In the genomic region with DNA sequence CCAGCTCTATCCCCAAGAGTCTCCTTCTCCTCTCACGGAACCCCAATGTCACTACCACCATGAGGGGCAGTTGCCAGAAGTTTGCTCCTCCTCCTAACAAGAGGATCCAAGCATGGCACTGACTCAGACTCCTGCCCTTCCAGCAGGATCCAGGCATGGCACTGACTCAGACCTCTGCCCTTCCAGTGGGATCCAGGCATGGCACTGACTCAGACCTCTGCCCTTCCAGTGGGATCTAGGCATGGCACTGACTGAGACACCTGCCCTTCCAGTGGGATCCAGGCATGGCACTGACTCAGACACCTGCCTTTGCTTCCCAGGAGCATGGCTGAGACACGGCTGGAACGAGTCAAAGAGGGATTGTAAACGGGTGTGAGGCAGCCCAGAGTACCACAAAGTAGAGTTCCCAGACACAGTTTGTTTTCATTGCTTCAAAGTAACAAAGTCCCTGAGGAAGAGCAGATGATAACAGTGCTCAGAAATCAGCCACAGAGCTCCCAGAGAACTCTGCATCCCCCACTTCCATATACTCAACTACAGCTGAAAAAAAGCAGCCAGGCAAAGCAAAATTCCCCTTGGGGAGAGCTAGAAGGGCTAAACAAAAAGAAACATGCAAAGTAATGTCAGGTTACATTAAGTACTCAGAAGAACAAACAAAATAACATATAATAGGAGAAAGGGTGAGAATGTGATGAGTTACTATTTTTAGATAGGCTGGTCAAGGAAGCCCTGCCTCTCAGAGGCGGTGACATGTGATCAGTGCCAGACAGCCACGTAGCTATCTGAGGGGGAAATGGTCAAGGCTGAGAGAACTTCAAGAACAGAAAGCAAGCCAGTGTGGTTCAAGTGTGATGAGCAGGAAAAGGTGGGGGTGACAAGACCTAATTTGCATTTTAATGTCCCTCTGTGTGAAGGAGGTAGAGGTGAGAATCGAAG, we compare ENCODE assay signal across 8 cellular contexts. TPM values are rescaled to one million over a fixed set of nuclear protein-coding genes. Genes with fewer than 3 reads are reported as not detected.
DNase-seq lines count a peak whose midpoint lies in the region; ATAC-seq and TF ChIP-seq lines count a peak whose summit lies in the region.

No MANE protein-coding gene starts in this region.

- H3K4me1 Mint-ChIP-seq in brain (peaks cover 39% of the 10 kb centered on the region), neural crest cell (peaks cover 40% of the 10 kb centered on the region)

- ATAC-seq in GM18867 (IDR thresholded peaks at IDR 0.05; ENCODE audit: unreplicated experiment) = peak; percentile 86
- ATAC-seq in HG02943 (IDR thresholded peaks at IDR 0.05; ENCODE audit: low read depth, unreplicated experiment) = peak; percentile 79

- DNase-seq in Ammon's horn (ENCODE audit: low spot score) (peak; percentile 4), NCI-H774 (lab: John Stamatoyannopoulos, UW) (peak; percentile 17), neural crest cell (ENCODE audit: low read depth, low spot score) (no peak), superior temporal gyrus (ENCODE audit: extremely low spot score) (no peak), SKM-1 (lab: John Stamatoyannopoulos, UW; ENCODE audit: unreplicated experiment) (no peak)

- peak overlapping the region in 4 of 5 experiments; percentile 37 to 86 (median 69) for H3K4me3 Mint-ChIP-seq in brain
- peak overlapping the region; percentile 77 for H3K4me3 Mint-ChIP-seq in neural crest cell

- H3K27me3 Mint-ChIP-seq in brain (peaks cover 6% of the 10 kb centered on the region), neural crest cell (ENCODE audit: low read depth) (no peaks in the 10 kb centered on the region)

- peaks cover 14% of the 10 kb centered on the region for H3K36me3 Mint-ChIP-seq in brain
- H3K36me3 Mint-ChIP-seq in neural crest cell (ENCODE audit: low read depth) = peaks cover 7% of the 10 kb centered on the region

- peak overlapping the region; percentile 4 to 73 (median 26) for H3K27ac Mint-ChIP-seq in brain
- no peak overlapping the region for H3K27ac Mint-ChIP-seq in neural crest cell (ENCODE audit: unreplicated experiment)

- TF ChIP-seq CTCF in brain (conservative IDR thresholded peaks at IDR 0.05) (no peak), neural crest cell (conservative IDR thresholded peaks at IDR 0.05) (no peak)

- H3K9me3 Mint-ChIP-seq in brain (peaks cover 0 to 2% (median 0%) of the 10 kb centered on the region in 5 experiments), neural crest cell (no peaks in the 10 kb centered on the region)

RNA-seq across cellular contexts. Expression of gene BUB1, which starts 3.0 kb away (rescaled TPM):
- 22.4 TPM for polyA plus RNA-seq in brain (ENCODE audit: insufficient read depth, low read depth, low replicate concordance)
- total RNA-seq in neural crest cell = 80.4 and 83.8 TPM in 2 replicates

RNA-seq across cellular contexts. Expression of gene ACOXL, which starts 57.5 kb away (rescaled TPM):
- 2.0 TPM for polyA plus RNA-seq in brain (ENCODE audit: insufficient read depth, low read depth, low replicate concordance)
- not detected in 2 replicates for total RNA-seq in neural crest cell

Comparison
In these comparisons a context has a peak if more than half of its experiments do, and no peak if none do; other contexts are left out.
1. DNase-seq: peak in Ammon's horn (single experiment) and NCI-H774 (single experiment); none in neural crest cell (single experiment), superior temporal gyrus (single experiment) and SKM-1 (single experiment).